Comparison of ENCODE assay signal across 22 cellular contexts in the genomic region with DNA sequence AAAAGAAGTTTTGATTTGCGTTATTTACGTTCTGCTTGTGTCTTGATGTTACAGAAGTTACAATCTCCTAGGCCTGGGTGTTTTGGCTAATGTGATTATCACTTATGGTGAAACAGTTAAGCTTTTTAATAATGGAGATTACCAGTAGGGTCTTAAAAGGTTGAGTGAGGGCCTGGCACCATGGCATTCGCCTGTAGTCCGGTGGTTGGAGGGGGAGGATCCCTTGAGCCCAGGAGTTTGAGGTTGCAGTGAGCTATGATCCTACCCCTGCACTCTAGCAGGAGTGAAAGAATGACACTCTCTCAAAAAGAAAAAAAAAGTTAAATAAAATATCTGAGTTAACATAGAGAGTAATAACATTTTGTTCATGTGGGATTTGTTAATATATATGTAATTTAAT.
"Had no signal": no experiment of that assay in that cellular context is flagged by ENCODE, and none has a peak within 500 bp of the region (broad histone marks: within the 10 kb centered on the region; RNA-seq: fewer than 3 reads in every experiment).

No MANE protein-coding gene starts in this region.

- H3K36me3 ChIP-seq: heart left ventricle, pancreas, tibial artery, upper lobe of left lung, uterus had no signal

- FAIRE-seq: colon, endothelial cell of umbilical vein, pancreas, small intestine had no signal

- H3K27ac Mint-ChIP-seq: progenitor cell of endocrine pancreas had no signal

- DNase-seq: dermis blood vessel endothelial cell; erythroblast; foreskin melanocyte; heart left ventricle; hippocampal formation; left colon; left ventricle myocardium superior; mesendoderm; naive thymus-derived CD4-positive, alpha-beta T cell; occipital lobe; pancreas; right cardiac atrium; small intestine; stimulated activated CD4-positive, alpha-beta T cell treated with anti-CD3 and anti-CD28 coated beads, Interleukin-12 subunit alpha, Interleukin-12 subunit beta, amount 100 ng/mL, for 4 hours; stimulated activated naive CD8-positive, alpha-beta T cell treated with anti-CD3 and anti-CD28 coated beads, Interleukin-15, Interleukin-2, amounts not matched to agents 100 U/mL and 50 U/mL, for 24 hours; upper lobe of left lung; uterus had no signal

- H3K27ac ChIP-seq: pancreas, tibial artery, upper lobe of left lung, uterus had no signal

- ATAC-seq: heart left ventricle; left colon; left ventricle myocardium superior; naive thymus-derived CD4-positive, alpha-beta T cell; pancreas; right cardiac atrium; stimulated activated naive CD8-positive, alpha-beta T cell treated with anti-CD3 and anti-CD28 coated beads, Interleukin-15, Interleukin-2, amounts not matched to agents 100 U/mL and 50 U/mL, for 24 hours had no signal

- H3K27me3 Mint-ChIP-seq: progenitor cell of endocrine pancreas had no signal

- H3K4me3 ChIP-seq: lung, pancreas, tibial artery, uterus had no signal

- H3K27me3 ChIP-seq: heart left ventricle, pancreas, tibial artery, upper lobe of left lung, uterus had no signal

- H3K9me3 ChIP-seq: heart left ventricle, pancreas, tibial artery, upper lobe of left lung, uterus had no signal

- H3K4me1 ChIP-seq: pancreas, uterus had no signal
